ENCODE assay signal across 23 cellular contexts in genomic region chr16:88888057-88888777, GRCh38. TPM values are rescaled to one million over a fixed set of nuclear protein-coding genes. Genes with fewer than 3 reads are reported as not detected.
DNase-seq lines count a peak whose midpoint lies in the region; ATAC-seq, FAIRE-seq and TF ChIP-seq lines count a peak whose summit lies in the region.
"Had no signal": no experiment of that assay in that cellular context is flagged by ENCODE, and none has a peak within 500 bp of the region (broad histone marks: within the 10 kb centered on the region; RNA-seq: fewer than 3 reads in every experiment).

No MANE protein-coding gene starts in this region.

- RAD21 ChIA-PET in GM12878 (lab: Charles Lee; ENCODE audit: unreplicated experiment), result no interaction called here

- TF ChIP-seq CTCF in GM12878 (IDR thresholded peaks at IDR 0.05 in 2 of 3, conservative IDR thresholded peaks at IDR 0.05 in 1 of 3; ENCODE audit: control insufficient read depth in 2 of 3, extremely low read depth in 1 of 3, insufficient read depth in 1 of 3, low read depth in 3 of 3, low read length in 3 of 3) (no peak), neural progenitor cell (IDR thresholded peaks at IDR 0.05) (no peak)

- WGBS in GM12878 (ENCODE audit: insufficient coverage, insufficient replicate concordance, low lambda C conversion rate, missing lambda C conversion rate), result 80% methylated on average over 15 of the region's 17 CpGs
- WGBS in neuronal stem cell (ENCODE audit: extremely low coverage in 2 of 2, insufficient read length in 2 of 2, insufficient replicate concordance in 1 of 2), 2 donors, result no CpG with 5 or more reads among the region's 17 CpGs

- no peak overlapping the region for H2BK120ac ChIP-seq in neuronal stem cell (ENCODE audit: low read depth, low read length)

- CTCF ChIA-PET in GM12878 (lab: Yijun Ruan, JAX), result no interaction called here

- no peak overlapping the region for H3K4me3 Mint-ChIP-seq in neural progenitor cell
- H3K4me3 Mint-ChIP-seq: CD4-positive, alpha-beta T cell; central memory CD8-positive, alpha-beta T cell had no signal

- H3K9ac ChIP-seq in GM12878 (ENCODE audit: control insufficient read depth, insufficient read depth, low read length) (no peak overlapping the region), neuronal stem cell (ENCODE audit: low read depth, low read length, poor library complexity) (no peak overlapping the region), neural progenitor cell (no peak overlapping the region)

- no peaks in the 10 kb centered on the region for H3F3A ChIP-seq in neural progenitor cell (ENCODE audit: low read depth)

- SMC1A ChIA-PET in GM12878 (lab: Charles Lee; ENCODE audit: uncharacterized antibody, unreplicated experiment), result no interaction called here

- H3K9me3 ChIP-seq in GM12878 (replicated peaks; ENCODE audit: control insufficient read depth, insufficient read depth, low read length) (no peaks in the 10 kb centered on the region), neuronal stem cell (replicated peaks in 1 of 2; ENCODE audit: control insufficient read depth in 2 of 2, insufficient read depth in 1 of 2, low read depth in 1 of 2, low read length in 2 of 2) (peaks cover 0 to 4% of the 10 kb centered on the region in 2 donors), neural progenitor cell (ENCODE audit: low read depth) (no peaks in the 10 kb centered on the region)

- H2BK15ac ChIP-seq in neuronal stem cell (ENCODE audit: low read length), result no peak overlapping the region

- H3K4me1 ChIP-seq in GM12878 (ENCODE audit: control insufficient read depth, insufficient read depth, low read length) (no peaks in the 10 kb centered on the region), neuronal stem cell (ENCODE audit: control insufficient read depth in 2 of 2, insufficient read depth in 1 of 2, low read depth in 1 of 2, low read length in 2 of 2) (no peaks in the 10 kb centered on the region), neural progenitor cell (no peaks in the 10 kb centered on the region)

- H3K27me3 Mint-ChIP-seq in neural progenitor cell (ENCODE audit: insufficient read depth, low read depth), result peaks cover 7% of the 10 kb centered on the region
- H3K27me3 Mint-ChIP-seq: CD4-positive, alpha-beta T cell; central memory CD8-positive, alpha-beta T cell had no signal

- H3K14ac ChIP-seq in neuronal stem cell (ENCODE audit: low read length), result no peak overlapping the region

- H3K4ac ChIP-seq in neuronal stem cell (ENCODE audit: low read length), result no peak overlapping the region

- DNase-seq in Right ventricle myocardium superior, result no peak
- no peak for DNase-seq in left ventricle myocardium superior
- DNase-seq in GM12878 (ENCODE audit: low read depth, low spot score), result peak; percentile 72
- no peak for DNase-seq in neuronal stem cell (ENCODE audit: low spot score)
- peak; percentile 48 for DNase-seq in urothelium cell line (ENCODE audit: low spot score)
- DNase-seq in neural progenitor cell (ENCODE audit: low spot score), result no peak
- no peak for DNase-seq in MV-4-11 (lab: John Stamatoyannopoulos, UW)
- DNase-seq: ACHN; activated effector memory CD4-positive, alpha-beta T cell treated with anti-CD3 and anti-CD28 coated beads, Interleukin-2, amount 50 U/mL, for 16 hours; amniotic stem cell; CD4-positive, alpha-beta T cell; effector CD4-positive, alpha-beta T cell; Kasumi-1; left colon; NCI-H1417; nucleus accumbens; stimulated activated CD4-positive, alpha-beta T cell treated with anti-CD3 and anti-CD28 coated beads, Interleukin-2, amount 100 ng/mL, for 48 hours had no signal

- H3K4me1 Mint-ChIP-seq in neural progenitor cell, result peaks cover 3% of the 10 kb centered on the region
- H3K4me1 Mint-ChIP-seq: central memory CD8-positive, alpha-beta T cell had no signal

- H3K36me3 ChIP-seq in GM12878 (ENCODE audit: control insufficient read depth in 2 of 2, insufficient read depth in 2 of 2, low read length in 1 of 2) (peaks cover 1 to 4% of the 10 kb centered on the region in 2 experiments; a peak in 3 of 4 replicates), neuronal stem cell (replicated peaks in 1 of 2; ENCODE audit: control insufficient read depth in 2 of 2, insufficient read depth in 2 of 2, low read length in 2 of 2) (no peaks in the 10 kb centered on the region), neural progenitor cell (no peaks in the 10 kb centered on the region)

- H3K9me3 Mint-ChIP-seq in neural progenitor cell, result peaks cover 4% of the 10 kb centered on the region
- H3K9me3 Mint-ChIP-seq: CD4-positive, alpha-beta T cell; central memory CD8-positive, alpha-beta T cell had no signal

- no peaks in the 10 kb centered on the region for H3K79me2 ChIP-seq in GM12878 (ENCODE audit: control insufficient read depth, insufficient read depth, low read length)
- H3K79me2 ChIP-seq in neural progenitor cell (ENCODE audit: low read depth), result no peaks in the 10 kb centered on the region

- H3K27ac ChIP-seq in GM12878 (ENCODE audit: control insufficient read depth, insufficient read depth), result no peak overlapping the region
- no peak overlapping the region for H3K27ac ChIP-seq in neuronal stem cell (replicated peaks; ENCODE audit: low read length)
- H3K27ac ChIP-seq in neural progenitor cell, result no peak overlapping the region
- H3K27ac ChIP-seq: VCaP had no signal

- H2BK5ac ChIP-seq in neuronal stem cell (ENCODE audit: low read length), result no peak overlapping the region

- POLR2A ChIA-PET in GM12878 (lab: Charles Lee), result no interaction called here

- H2AK5ac ChIP-seq in neuronal stem cell (ENCODE audit: low read depth, low read length), result no peak overlapping the region

- H3K36me3 Mint-ChIP-seq in neural progenitor cell, result peaks cover 2% of the 10 kb centered on the region

- H2AFZ ChIP-seq in GM12878 (ENCODE audit: control insufficient read depth, low read depth, low read length) (no peak overlapping the region), neuronal stem cell (ENCODE audit: low read length) (no peak overlapping the region), neural progenitor cell (replicated peaks) (no peak overlapping the region)

- H3K4me3 ChIP-seq in GM12878 (no peak overlapping the region), neuronal stem cell (ENCODE audit: low read length in 2 of 2) (no peak overlapping the region), neural progenitor cell (no peak overlapping the region)

- peaks cover 4% of the 10 kb centered on the region for H3K79me1 ChIP-seq in neuronal stem cell (ENCODE audit: low read depth, low read length)

- no peak overlapping the region for H4K91ac ChIP-seq in neuronal stem cell (ENCODE audit: low read depth, low read length, poor library complexity)

- no peak overlapping the region for H3K18ac ChIP-seq in neuronal stem cell (ENCODE audit: low read length)

- TF ChIP-seq POLR2A in GM12878 (IDR thresholded peaks at IDR 0.05; ENCODE audit: low read depth, low read length), result no peak

- no peak overlapping the region for H2BK12ac ChIP-seq in neuronal stem cell (ENCODE audit: low read length)

- no peak for FAIRE-seq in GM12878 (lab: Jason Lieb, UNC)
- FAIRE-seq in urothelium cell line (lab: Jason Lieb, UNC), result no peak
- FAIRE-seq: RCC 7860 had no signal

- no peak overlapping the region for H3K4me2 ChIP-seq in GM12878 (ENCODE audit: control insufficient read depth, insufficient read depth)
- H3K4me2 ChIP-seq in neuronal stem cell (ENCODE audit: insufficient read depth, low read length, poor library complexity, severe bottlenecking), result peak overlapping the region; percentile 11
- no peak overlapping the region for H3K4me2 ChIP-seq in neural progenitor cell

- H3K23ac ChIP-seq in neuronal stem cell (ENCODE audit: low read depth, low read length, poor library complexity), result no peak overlapping the region

- no peak overlapping the region for H3K27ac Mint-ChIP-seq in neural progenitor cell
- H3K27ac Mint-ChIP-seq: CD4-positive, alpha-beta T cell had no signal

- H4K8ac ChIP-seq in neuronal stem cell (ENCODE audit: low read depth, low read length), result no peak overlapping the region

- no peak for TF ChIP-seq EP300 in GM12878 (IDR thresholded peaks at IDR 0.05; ENCODE audit: borderline replicate concordance in 1 of 2, control insufficient read depth in 1 of 2, low read depth in 2 of 2, low read length in 2 of 2)

- no TSS peak for BruUV-seq in GM12878 (replicated peaks; lab: Mats Ljungman, UMichigan)

- TF ChIP-seq RAD21 in GM12878 (IDR thresholded peaks at IDR 0.05; ENCODE audit: insufficient read depth, low read depth, low read length), result no peak

- no peaks in the 10 kb centered on the region for H4K20me1 ChIP-seq in GM12878 (ENCODE audit: control insufficient read depth, insufficient read depth)
- H4K20me1 ChIP-seq in neural progenitor cell (ENCODE audit: low read depth), result no peaks in the 10 kb centered on the region

- in situ Hi-C loops in GM12878 (cut with MboI), result no loop called here

- H3K27me3 ChIP-seq in GM12878 (replicated peaks in 1 of 2; ENCODE audit: control insufficient read depth in 2 of 2, insufficient read depth in 2 of 2, low read length in 1 of 2) (no peaks in the 10 kb centered on the region), neuronal stem cell (ENCODE audit: control insufficient read depth in 3 of 3, insufficient read depth in 3 of 3, low read depth in 1 of 3, low read length in 3 of 3) (no peaks in the 10 kb centered on the region), neural progenitor cell (no peaks in the 10 kb centered on the region)

- ATAC-seq in Right ventricle myocardium superior (ENCODE audit: poor library complexity), result peak; percentile 1
- ATAC-seq in left ventricle myocardium superior, result no peak
- ATAC-seq in GM12878, result no peak
- no peak for ATAC-seq in HG03469 (IDR thresholded peaks at IDR 0.05; ENCODE audit: unreplicated experiment)

- intact Hi-C loops in Right ventricle myocardium superior (cut with DNase I), result loop anchor here (10.0 kb wide), 1 partner anchor 47 kb away; no protein-coding TSS in a partner anchor
- intact Hi-C loops in left ventricle myocardium superior (cut with micrococcal nuclease), result no loop called here
- intact Hi-C loops in GM12878 (cut with micrococcal nuclease; ENCODE audit: unreplicated experiment), result no loop called here

RNA-seq across cellular contexts. Expression of gene PABPN1L, which starts 21.8 kb away (rescaled TPM):
- total RNA-seq in Right ventricle myocardium superior (not detected), left ventricle myocardium superior (not detected), GM12878 (2014; rRNA removed) (not detected in 2 replicates), GM12878 (2014; rRNA removed; fragmentation: Illumina TruSeq; extraction: Trizol) (not detected in 2 replicates), GM12878 (2021) (not detected in 2 replicates), neural progenitor cell (ENCODE audit: low replicate concordance) (not detected in 2 replicates)
- total RNA-seq in GM12878 (2013; cell fraction: nucleolus; rRNA removed), result not detected in 2 replicates
- polyA plus RNA-seq in GM12878 (2011; ENCODE audit: low read depth), result not detected
- polyA plus RNA-seq in GM12878 (2011; rRNA removed) (not detected in 2 replicates), GM12878 (2014; fragmentation: Illumina TruSeq; extraction: Trizol) (not detected in 2 replicates), GM12878 (2014; fragmentation: Nextera tagmentation; extraction: Ambion mirVana) (not detected), GM12878 (2014; rRNA removed) (0.06 TPM in 1 of 2 replicates, not detected in the other), GM12878 (2016; fragmentation: Nextera tagmentation; extraction: Ambion mirVana) (not detected)
- polyA plus RNA-seq in GM12878 (2011; cell fraction: cytosol; rRNA removed), result not detected in 2 replicates
- 0.19 and 0.50 TPM in 2 replicates for polyA plus RNA-seq in GM12878 (2011; cell fraction: nucleus; rRNA removed)
- 0.14 and 0.16 TPM in 2 replicates for polyA plus RNA-seq in GM12878 (2012)
- polyA minus RNA-seq in GM12878 (2011; rRNA and poly(A)+ RNA removed), result not detected in 2 replicates
- polyA minus RNA-seq in GM12878 (2011; cell fraction: cytosol; rRNA and poly(A)+ RNA removed), result not detected in 2 replicates
- polyA minus RNA-seq in GM12878 (2011; cell fraction: nucleus; rRNA and poly(A)+ RNA removed), result not detected in 2 replicates
- polyA plus RNA-seq in neuronal stem cell (2013, experiment 1 of 2), result not detected
- not detected for polyA plus RNA-seq in neuronal stem cell (2013, experiment 2 of 2)
- total RNA-seq: CD4-positive, alpha-beta T cell; left colon; mucosa of gallbladder; sciatic nerve had no signal

RNA-seq across cellular contexts. Expression of gene TRAPPC2L, which starts 31.3 kb away (rescaled TPM):
- total RNA-seq in Right ventricle myocardium superior (53.0 TPM), left ventricle myocardium superior (59.0 TPM), GM12878 (2014; rRNA removed) (66.3 and 73.0 TPM in 2 replicates), GM12878 (2014; rRNA removed; fragmentation: Illumina TruSeq; extraction: Trizol) (52.8 and 56.3 TPM in 2 replicates), GM12878 (2021) (69.6 and 70.7 TPM in 2 replicates), neural progenitor cell (ENCODE audit: low replicate concordance) (31.8 and 48.5 TPM in 2 replicates)
- 23.0 and 27.4 TPM in 2 replicates for total RNA-seq in GM12878 (2013; cell fraction: nucleolus; rRNA removed)
- 120 TPM for polyA plus RNA-seq in GM12878 (2011; ENCODE audit: low read depth)
- polyA plus RNA-seq in GM12878 (2011; rRNA removed) (71.0 and 158 TPM in 2 replicates), GM12878 (2014; fragmentation: Illumina TruSeq; extraction: Trizol) (64.0 and 79.3 TPM in 2 replicates), GM12878 (2014; fragmentation: Nextera tagmentation; extraction: Ambion mirVana) (100 to 1,000 TPM; 337 to 363 TPM), GM12878 (2014; rRNA removed) (67.0 and 105 TPM in 2 replicates), GM12878 (2016; fragmentation: Nextera tagmentation; extraction: Ambion mirVana) (100 to 1,000 TPM; 189 to 221 TPM)
- polyA plus RNA-seq in GM12878 (2011; cell fraction: cytosol; rRNA removed), result 97.6 and 110 TPM in 2 replicates
- polyA plus RNA-seq in GM12878 (2011; cell fraction: nucleus; rRNA removed), result 55.1 and 62.1 TPM in 2 replicates
- 62.8 and 86.2 TPM in 2 replicates for polyA plus RNA-seq in GM12878 (2012)
- polyA minus RNA-seq in GM12878 (2011; rRNA and poly(A)+ RNA removed), result 28.0 and 32.8 TPM in 2 replicates
- polyA minus RNA-seq in GM12878 (2011; cell fraction: cytosol; rRNA and poly(A)+ RNA removed), result 9.6 and 15.1 TPM in 2 replicates
- polyA minus RNA-seq in GM12878 (2011; cell fraction: nucleus; rRNA and poly(A)+ RNA removed), result 26.0 and 35.4 TPM in 2 replicates
- 57.0 TPM for polyA plus RNA-seq in neuronal stem cell (2013, experiment 1 of 2)
- 58.2 TPM for polyA plus RNA-seq in neuronal stem cell (2013, experiment 2 of 2)

RNA-seq across cellular contexts. Expression of gene GALNS, which starts 31.5 kb away (rescaled TPM):
- total RNA-seq in Right ventricle myocardium superior, result 15.9 TPM
- total RNA-seq in left ventricle myocardium superior, result 14.6 TPM
- 64.8 and 87.4 TPM in 2 replicates for total RNA-seq in GM12878 (2013; cell fraction: nucleolus; rRNA removed)
- 4.0 and 5.1 TPM in 2 replicates for total RNA-seq in GM12878 (2014; rRNA removed)
- 3.7 and 4.3 TPM in 2 replicates for total RNA-seq in GM12878 (2014; rRNA removed; fragmentation: Illumina TruSeq; extraction: Trizol)
- 9.6 and 12.4 TPM in 2 replicates for total RNA-seq in GM12878 (2021)
- polyA plus RNA-seq in GM12878 (2011; ENCODE audit: low read depth), result 6.4 TPM
- polyA plus RNA-seq in GM12878 (2011; rRNA removed), result 3.5 and 4.2 TPM in 2 replicates
- 3.5 and 3.9 TPM in 2 replicates for polyA plus RNA-seq in GM12878 (2011; cell fraction: cytosol; rRNA removed)
- 21.1 and 23.2 TPM in 2 replicates for polyA plus RNA-seq in GM12878 (2011; cell fraction: nucleus; rRNA removed)
- polyA plus RNA-seq in GM12878 (2012), result 8.5 and 8.8 TPM in 2 replicates
- polyA plus RNA-seq in GM12878 (2014; fragmentation: Illumina TruSeq; extraction: Trizol), result 2.6 and 6.0 TPM in 2 replicates
- polyA plus RNA-seq in GM12878 (2014; fragmentation: Nextera tagmentation; extraction: Ambion mirVana), result under 1 TPM; 0.37 to 0.95 TPM
- polyA plus RNA-seq in GM12878 (2014; rRNA removed), result 8.1 and 9.5 TPM in 2 replicates
- polyA plus RNA-seq in GM12878 (2016; fragmentation: Nextera tagmentation; extraction: Ambion mirVana), result 1 to 10 TPM; 5.6 to 6.5 TPM
- polyA minus RNA-seq in GM12878 (2011; rRNA and poly(A)+ RNA removed), result 3.1 and 10.6 TPM in 2 replicates
- polyA minus RNA-seq in GM12878 (2011; cell fraction: cytosol; rRNA and poly(A)+ RNA removed), result 1.1 and 3.3 TPM in 2 replicates
- 10.0 and 19.4 TPM in 2 replicates for polyA minus RNA-seq in GM12878 (2011; cell fraction: nucleus; rRNA and poly(A)+ RNA removed)
- polyA plus RNA-seq in neuronal stem cell (2013, experiment 1 of 2), result 9.6 TPM
- polyA plus RNA-seq in neuronal stem cell (2013, experiment 2 of 2), result 9.1 TPM
- total RNA-seq in neural progenitor cell (ENCODE audit: low replicate concordance), result 5.0 and 11.6 TPM in 2 replicates

Comparison
In these comparisons a context has a peak if more than half of its experiments do, and no peak if none do; other contexts are left out.
1. DNase-seq: peak in GM12878 (single experiment) and urothelium cell line (single experiment); none in Right ventricle myocardium superior (single experiment), left ventricle myocardium superior (single experiment), neuronal stem cell (single experiment), neural progenitor cell (single experiment) and MV-4-11 (single experiment).